ENCODE assay signal across 9 cellular contexts in the genomic region with DNA sequence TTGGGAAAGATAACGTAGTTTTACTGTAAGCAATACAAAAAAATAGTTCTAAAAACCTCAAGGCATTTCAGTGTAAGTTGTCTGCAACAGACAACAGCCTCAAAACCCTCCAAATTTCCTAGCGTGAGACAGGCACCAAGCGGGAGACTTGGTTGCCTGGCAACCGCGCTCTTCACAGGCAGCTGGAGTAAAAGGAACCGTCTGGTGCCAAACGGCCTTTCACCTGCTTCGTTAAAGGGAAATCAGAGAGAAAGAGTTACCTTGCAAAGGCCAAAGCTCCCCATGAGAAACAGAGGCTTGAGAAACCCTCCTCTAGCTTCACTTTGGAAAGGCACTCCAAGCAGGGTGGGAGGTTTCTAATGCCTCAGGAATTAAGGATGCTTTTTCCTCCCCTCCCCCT.
DNase-seq lines count a peak whose midpoint lies in the region; ATAC-seq and TF ChIP-seq lines count a peak whose summit lies in the region.
"Had no signal": no experiment of that assay in that cellular context is flagged by ENCODE, and none has a peak within 500 bp of the region (broad histone marks: within the 10 kb centered on the region; RNA-seq: fewer than 3 reads in every experiment).

No MANE protein-coding gene starts in this region.

- H3K27me3 ChIP-seq in left lung: no peaks in the 10 kb centered on the region

- TF ChIP-seq CTCF in left lung (IDR thresholded peaks at IDR 0.05): no peak

- H3K4me1 ChIP-seq in left lung: no peaks in the 10 kb centered on the region

- DNase-seq in HT1080 (ENCODE audit: low read depth): peak; percentile 7
- peak; percentile 72 for DNase-seq in SHP77 treated with DMSO at 0.1 percent for 48 hours (lab: John Stamatoyannopoulos, UW)
- DNase-seq in left lung: peak in 1 of 2 donors; percentile 39
- no peak for DNase-seq in activated effector memory CD4-positive, alpha-beta T cell treated with anti-CD3 and anti-CD28 coated beads, Interleukin-2, amount 50 U/mL, for 16 hours
- no peak for DNase-seq in stimulated activated CD4-positive, alpha-beta T cell treated with anti-CD3 and anti-CD28 coated beads, Interleukin-4, amount 100 ng/mL, for 1 hour

- intact Hi-C loops in left lung (cut with DNase I): no loop called here

- no peak overlapping the region for H3K27ac ChIP-seq in left lung

- H3K4me3 ChIP-seq in left lung: no peak overlapping the region

- H3K9me3 ChIP-seq in left lung: no peaks in the 10 kb centered on the region

- H3K36me3 ChIP-seq in left lung: no peaks in the 10 kb centered on the region

- ATAC-seq in GM18519 (IDR thresholded peaks at IDR 0.05; ENCODE audit: low FRiP score, unreplicated experiment) (peak; percentile 73), left lung (peak; percentile 36), HG03135 (IDR thresholded peaks at IDR 0.05; ENCODE audit: unreplicated experiment) (no peak), GM19467 (IDR thresholded peaks at IDR 0.05; ENCODE audit: unreplicated experiment) (no peak)
- ATAC-seq: stimulated activated naive CD8-positive, alpha-beta T cell treated with anti-CD3 and anti-CD28 coated beads, Interleukin-15, amount 100 ng/mL, for 72 hours had no signal

Comparison
In these comparisons a context has a peak if more than half of its experiments do, and no peak if none do; other contexts are left out.
1. ATAC-seq: peak in GM18519 (single experiment) and left lung (single experiment); none in HG03135 (single experiment) and GM19467 (single experiment).
2. DNase-seq: peak in HT1080 (single experiment) and SHP77 treated with DMSO at 0.1 percent for 48 hours (single experiment); none in activated effector memory CD4-positive, alpha-beta T cell treated with anti-CD3 and anti-CD28 coated beads, Interleukin-2, amount 50 U/mL, for 16 hours (single experiment) and stimulated activated CD4-positive, alpha-beta T cell treated with anti-CD3 and anti-CD28 coated beads, Interleukin-4, amount 100 ng/mL, for 1 hour (single experiment).